ENCODE assay signal across 5 cellular contexts in genomic region chr7:75509033-75509432, GRCh38. TPM values are rescaled to one million over a fixed set of nuclear protein-coding genes. Genes with fewer than 3 reads are reported as not detected.
"Had no signal": no experiment of that assay in that cellular context is flagged by ENCODE, and none has a peak within 500 bp of the region (broad histone marks: within the 10 kb centered on the region; RNA-seq: fewer than 3 reads in every experiment).

No MANE protein-coding gene starts in this region.

RNA-seq across cellular contexts. Expression of gene SPDYE5, which starts 16.9 kb away (rescaled TPM):
- total RNA-seq: M059J, OCI-LY7, PC-9, Right ventricle myocardium superior, SJSA1 had no signal
